In the genomic region with DNA sequence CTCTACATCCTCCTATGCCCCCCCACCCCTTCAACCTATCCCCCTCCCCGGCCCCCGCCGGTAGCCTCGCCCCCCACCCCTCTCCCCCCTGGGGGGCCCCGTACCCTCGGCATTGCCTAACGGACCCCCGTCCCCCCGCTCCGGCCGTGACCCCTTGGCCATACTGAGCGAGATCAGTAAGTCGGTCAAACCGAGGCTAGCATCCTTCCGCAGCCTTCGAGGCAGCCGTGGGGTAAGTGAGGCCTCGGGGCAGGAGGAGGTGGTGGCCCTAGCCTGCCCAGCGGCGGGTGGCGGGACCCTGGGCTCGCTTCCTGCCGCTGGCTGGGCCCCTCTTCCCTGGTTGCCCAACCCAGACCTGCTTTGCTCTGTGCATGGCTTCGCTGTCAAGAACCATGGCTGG, we compare ENCODE assay signal across 26 cellular contexts. TPM values are rescaled to one million over a fixed set of nuclear protein-coding genes. Genes with fewer than 3 reads are reported as not detected.
DNase-seq lines count a peak whose midpoint lies in the region; ATAC-seq, FAIRE-seq and TF ChIP-seq lines count a peak whose summit lies in the region.
"Had no signal": no experiment of that assay in that cellular context is flagged by ENCODE, and none has a peak within 500 bp of the region (broad histone marks: within the 10 kb centered on the region; RNA-seq: fewer than 3 reads in every experiment).

No MANE protein-coding gene starts in this region.

- in situ Hi-C loops in HAP-1 (cut with MboI; ENCODE audit: low sequenced_read_pairs) = no loop called here

- TF ChIP-seq EP300 in A549 (IDR thresholded peaks at IDR 0.05) = no peak

- TF ChIP-seq RAD21 in A549 (conservative IDR thresholded peaks at IDR 0.05 in 1 of 2, IDR thresholded peaks at IDR 0.05 in 1 of 2) = no peak

- CTCF ChIA-PET in A549 (lab: Yijun Ruan, JAX) = interaction anchor here (6.3 kb wide), 1 partner anchor 117 kb away, joined by 36 read pairs; no protein-coding TSS in a partner anchor
- CTCF ChIA-PET in RWPE1 (lab: Yijun Ruan, JAX) = no interaction called here

- H3K4me1 ChIP-seq in A549 (peaks cover 66% of the 10 kb centered on the region), esophagus squamous epithelium (peaks cover 25 to 72% (median 42%) of the 10 kb centered on the region in 3 donors), rectal smooth muscle tissue (ENCODE audit: control insufficient read depth, insufficient read depth, low read length) (peaks cover 18% of the 10 kb centered on the region), HAP-1 (peaks cover 15% of the 10 kb centered on the region)

- H3K4me3 ChIP-seq in A549 (no peak overlapping the region), esophagus squamous epithelium (peak overlapping the region in 1 of 4 donors; percentile 92), rectal smooth muscle tissue (ENCODE audit: low read length) (no peak overlapping the region), HAP-1 (no peak overlapping the region)
- H3K4me3 ChIP-seq: PC-9, suprapubic skin had no signal

- ATAC-seq in A549 (no peak), GM19467 (IDR thresholded peaks at IDR 0.05; ENCODE audit: unreplicated experiment) (no peak), HG03175 (IDR thresholded peaks at IDR 0.05; ENCODE audit: unreplicated experiment) (no peak)
- ATAC-seq: CD8-positive, alpha-beta T cell; left ventricle myocardium superior; stimulated activated effector memory CD8-positive, alpha-beta T cell treated with anti-CD3 and anti-CD28 coated beads, Interleukin-12 subunit alpha, Interleukin-12 subunit beta, amount 100 ng/mL, for 72 hours had no signal

- H3K27me3 ChIP-seq in esophagus squamous epithelium (no peaks in the 10 kb centered on the region), rectal smooth muscle tissue (ENCODE audit: control insufficient read depth, insufficient read depth, low read length) (no peaks in the 10 kb centered on the region), HAP-1 (ENCODE audit: low read depth) (no peaks in the 10 kb centered on the region)
- H3K27me3 ChIP-seq: suprapubic skin had no signal

- FAIRE-seq in A549 (lab: Jason Lieb, UNC) = no peak
- FAIRE-seq: colon, GM18507, H54 had no signal

- TF ChIP-seq POLR2A in A549 (IDR thresholded peaks at IDR 0.05; ENCODE audit: low read length) (no peak), esophagus squamous epithelium (IDR thresholded peaks at IDR 0.05) (no peak)

- H3K4me2 ChIP-seq in A549 = peak overlapping the region; percentile 67

- H3K9ac ChIP-seq in rectal smooth muscle tissue (ENCODE audit: low read length) = no peak overlapping the region

- POLR2A ChIA-PET in A549 (lab: Yijun Ruan, JAX) = no interaction called here
- POLR2A ChIA-PET in RWPE1 (lab: Yijun Ruan, JAX; ENCODE audit: low non-redundant PET) = no interaction called here

- intact Hi-C loops in esophagus squamous epithelium (cut with DNase I) = no loop called here

- DNase-seq in A549 (ENCODE audit: low read depth in 1 of 2, low spot score in 1 of 2) = no peak
- no peak for DNase-seq in RWPE1 (ENCODE audit: low spot score)
- DNase-seq in esophagus squamous epithelium (lab: John Stamatoyannopoulos, UW) = no peak
- no peak for DNase-seq in EL
- DNase-seq in HAP-1 (ENCODE audit: low spot score in 2 of 2) = no peak
- DNase-seq: activated CD4-positive, alpha-beta T cell treated with anti-CD3 and anti-CD28 coated beads for 48 hours; activated CD8-positive, alpha-beta memory T cell treated with anti-CD3 and anti-CD28 coated beads for 24 hours; amygdala; CD8-positive, alpha-beta T cell; Kasumi-1; NCI-H1417 treated with DMSO at 0.1 percent for 48 hours; NCI-H2029 treated with DMSO at 0.1 percent for 48 hours; NCI-H526 treated with DMSO at 0.1 percent for 48 hours; PC-9; SHP77 treated with DMSO at 0.1 percent for 48 hours; WERI-Rb-1 had no signal

- H3K27ac ChIP-seq in A549 = peak overlapping the region; percentile 92 to 99
- H3K27ac ChIP-seq in RWPE1 = peak overlapping the region; percentile 98
- H3K27ac ChIP-seq in esophagus squamous epithelium = peak overlapping the region; percentile 28 to 98 (median 82)
- H3K27ac ChIP-seq in rectal smooth muscle tissue (ENCODE audit: low read depth, low read length) = peak overlapping the region; percentile 22
- H3K27ac ChIP-seq: WERI-Rb-1 had no signal

- WGBS in A549 (ENCODE audit: missing lambda C conversion rate) = 100% methylated on average over 3 of the region's 24 CpGs
- WGBS in esophagus squamous epithelium, 2 donors = 67 to 100% methylated on average over 2 to 3 of the region's 24 CpGs

- no peak for TF ChIP-seq CTCF in A549 (IDR thresholded peaks at IDR 0.05)
- TF ChIP-seq CTCF in RWPE1 (conservative IDR thresholded peaks at IDR 0.05; ENCODE audit: low read depth) = no peak
- no peak for TF ChIP-seq CTCF in esophagus squamous epithelium (IDR thresholded peaks at IDR 0.05)

- H3K9me3 ChIP-seq in A549 = no peaks in the 10 kb centered on the region
- no peaks in the 10 kb centered on the region for H3K9me3 ChIP-seq in esophagus squamous epithelium
- H3K9me3 ChIP-seq in HAP-1 = no peaks in the 10 kb centered on the region
- H3K9me3 ChIP-seq: suprapubic skin had no signal

- H3K36me3 ChIP-seq in esophagus squamous epithelium (peaks cover 24 to 95% (median 63%) of the 10 kb centered on the region in 3 donors), rectal smooth muscle tissue (ENCODE audit: control insufficient read depth, insufficient read depth, low read length) (peaks cover 13% of the 10 kb centered on the region), HAP-1 (replicated peaks) (peaks cover 88% of the 10 kb centered on the region)

TF ChIP-seq in A549, 52 proteins besides CTCF, POLR2A, EP300 and RAD21 (continues in another document):
- TF ChIP-seq FOXS1 (CRISPR knock-in tag; IDR thresholded peaks at IDR 0.05) (no peak), HOXA7 (CRISPR knock-in tag; IDR thresholded peaks at IDR 0.05) (no peak), ZC3H11A (IDR thresholded peaks at IDR 0.05) (no peak), TP53 (CRISPR knock-in tag; IDR thresholded peaks at IDR 0.05) (no peak), NFE2L2 (conservative IDR thresholded peaks at IDR 0.05; ENCODE audit: low read length) (no peak), HEYL (CRISPR knock-in tag; IDR thresholded peaks at IDR 0.05) (no peak), MAFK (IDR thresholded peaks at IDR 0.05; ENCODE audit: partially characterized antibody) (no peak)
- TF ChIP-seq, protein P1, sequence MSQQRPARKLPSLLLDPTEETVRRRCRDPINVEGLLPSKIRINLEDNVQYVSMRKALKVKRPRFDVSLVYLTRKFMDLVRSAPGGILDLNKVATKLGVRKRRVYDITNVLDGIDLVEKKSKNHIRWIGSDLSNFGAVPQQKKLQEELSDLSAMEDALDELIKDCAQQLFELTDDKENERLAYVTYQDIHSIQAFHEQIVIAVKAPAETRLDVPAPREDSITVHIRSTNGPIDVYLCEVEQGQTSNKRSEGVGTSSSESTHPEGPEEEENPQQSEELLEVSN (IDR thresholded peaks at IDR 0.05; ENCODE audit: borderline replicate concordance, low read depth) = no peak

RNA-seq across cellular contexts. Expression of gene TRIP10, which starts 6.5 kb away (rescaled TPM):
- polyA plus RNA-seq in A549 (2011; rRNA removed) (30.7 and 39.2 TPM in 2 replicates), A549 (2017; fragmentation: RNase III; extraction: RNeasy Plus Mini Kit Qiagen cat#74134 plus additional on column Dnase treatment) (52.8 to 61.0 TPM (median 60.9 TPM) in 3 replicates)
- 50.2 and 50.3 TPM in 2 replicates for polyA plus RNA-seq in A549 (2012; cell fraction: cytosol; rRNA removed)
- 84.6 and 89.9 TPM in 2 replicates for polyA plus RNA-seq in A549 (2012; cell fraction: nucleus; rRNA removed)
- 22.6 and 24.5 TPM in 2 replicates for polyA minus RNA-seq in A549 (2011; rRNA and poly(A)+ RNA removed)
- total RNA-seq in esophagus squamous epithelium = 100 to 1,000 TPM in 3 of 4 donors, 10 to 100 TPM in 1; 67.6 to 160 (median 117) TPM

RNA-seq across cellular contexts. Expression of gene GPR108, which starts 8.6 kb away (rescaled TPM):
- polyA plus RNA-seq in A549 (2011; rRNA removed) (50.2 and 69.4 TPM in 2 replicates), A549 (2017; fragmentation: RNase III; extraction: RNeasy Plus Mini Kit Qiagen cat#74134 plus additional on column Dnase treatment) (35.4 to 42.1 TPM (median 36.4 TPM) in 3 replicates)
- polyA plus RNA-seq in A549 (2012; cell fraction: cytosol; rRNA removed) = 41.9 and 44.2 TPM in 2 replicates
- 87.5 and 87.8 TPM in 2 replicates for polyA plus RNA-seq in A549 (2012; cell fraction: nucleus; rRNA removed)
- 66.1 and 88.8 TPM in 2 replicates for polyA minus RNA-seq in A549 (2011; rRNA and poly(A)+ RNA removed)
- total RNA-seq in esophagus squamous epithelium = 10 to 100 TPM; 45.7 to 72.8 (median 52.0) TPM

RNA-seq across cellular contexts. Expression of gene SH2D3A, which starts 21.3 kb away (rescaled TPM):
- 6.5 and 6.7 TPM in 2 replicates for polyA plus RNA-seq in A549 (2011; rRNA removed)
- polyA plus RNA-seq in A549 (2012; cell fraction: cytosol; rRNA removed) = 12.1 and 15.6 TPM in 2 replicates
- polyA plus RNA-seq in A549 (2012; cell fraction: nucleus; rRNA removed) = 31.6 and 41.7 TPM in 2 replicates
- 9.3 to 11.4 TPM (median 10.0 TPM) in 3 replicates for polyA plus RNA-seq in A549 (2017; fragmentation: RNase III; extraction: RNeasy Plus Mini Kit Qiagen cat#74134 plus additional on column Dnase treatment)
- polyA minus RNA-seq in A549 (2011; rRNA and poly(A)+ RNA removed) = 7.8 and 8.7 TPM in 2 replicates
- 10 to 100 TPM; 17.3 to 52.1 (median 40.6) TPM for total RNA-seq in esophagus squamous epithelium

RNA-seq across cellular contexts. Expression of gene C3, which starts 25.5 kb away (rescaled TPM):
- 45.4 and 93.9 TPM in 2 replicates for polyA plus RNA-seq in A549 (2011; rRNA removed)
- 12.9 and 13.5 TPM in 2 replicates for polyA plus RNA-seq in A549 (2012; cell fraction: cytosol; rRNA removed)
- 38.8 and 39.7 TPM in 2 replicates for polyA plus RNA-seq in A549 (2012; cell fraction: nucleus; rRNA removed)
- 70.9 to 87.8 TPM (median 81.1 TPM) in 3 replicates for polyA plus RNA-seq in A549 (2017; fragmentation: RNase III; extraction: RNeasy Plus Mini Kit Qiagen cat#74134 plus additional on column Dnase treatment)
- 132 and 172 TPM in 2 replicates for polyA minus RNA-seq in A549 (2011; rRNA and poly(A)+ RNA removed)
- total RNA-seq in esophagus squamous epithelium = 100 to 1,000 TPM in 2 of 4 donors, 10 to 100 TPM in 2; 12.0 to 501 (median 189) TPM
- total RNA-seq: CD8-positive, alpha-beta T cell had no signal

RNA-seq across cellular contexts. Expression of gene VAV1, which starts 26.5 kb away (rescaled TPM):
- 5.6 and 6.7 TPM in 2 replicates for polyA plus RNA-seq in A549 (2011; rRNA removed)
- polyA plus RNA-seq in A549 (2012; cell fraction: cytosol; rRNA removed) = 4.7 and 5.4 TPM in 2 replicates
- 4.2 and 5.6 TPM in 2 replicates for polyA plus RNA-seq in A549 (2012; cell fraction: nucleus; rRNA removed)
- polyA plus RNA-seq in A549 (2017; fragmentation: RNase III; extraction: RNeasy Plus Mini Kit Qiagen cat#74134 plus additional on column Dnase treatment) = 7.5 to 9.5 TPM (median 8.5 TPM) in 3 replicates
- polyA minus RNA-seq in A549 (2011; rRNA and poly(A)+ RNA removed) = 9.2 and 10.9 TPM in 2 replicates
- total RNA-seq in esophagus squamous epithelium = 1 to 10 TPM in 3 of 4 donors, under 1 TPM in 1; 0.83 to 7.6 (median 3.6) TPM
- total RNA-seq: progenitor cell of endocrine pancreas had no signal

Comparison
In these comparisons a context has a peak if more than half of its experiments do, and no peak if none do; other contexts are left out.
1. H3K27ac ChIP-seq: peak in every context shown above with its lines; median percentile 98 in RWPE1; 96 in A549; 82 in esophagus squamous epithelium; 22 in rectal smooth muscle tissue.